Comparison of ENCODE assay signal across 2 cellular contexts in the genomic region with DNA sequence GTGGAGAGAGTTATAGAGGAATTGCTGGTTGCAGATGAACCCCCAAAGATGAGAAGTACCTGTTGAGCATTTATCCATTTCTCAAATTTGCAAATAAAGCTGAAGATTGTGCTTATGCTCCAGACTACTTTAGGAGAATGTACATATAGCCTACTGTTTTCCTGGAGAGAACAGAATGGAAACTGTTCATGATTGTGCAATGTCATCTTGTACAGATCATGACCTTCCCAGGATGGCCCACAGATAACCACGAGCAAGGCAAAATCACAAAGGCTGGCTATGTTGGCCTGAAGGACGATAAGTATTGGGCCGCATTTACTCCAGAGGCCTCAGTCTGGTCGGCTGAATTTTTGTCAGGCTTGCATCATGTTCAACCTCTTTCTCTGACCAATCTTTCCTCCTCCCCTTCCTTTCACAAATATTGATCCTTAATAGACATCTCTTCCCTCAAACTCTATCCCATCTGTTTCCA.
TF ChIP-seq lines count a peak whose summit lies in the region.

No MANE protein-coding gene starts in this region.

TF ChIP-seq in SK-N-SH, 30 proteins besides CTCF, POLR2A, EP300 and RAD21:
- TF ChIP-seq EZH2phosphoT487 (IDR thresholded peaks at IDR 0.05; ENCODE audit: borderline replicate concordance, low read depth): no peak
- TF ChIP-seq NFIC (IDR thresholded peaks at IDR 0.05; ENCODE audit: borderline replicate concordance): no peak
- TF ChIP-seq CHD2 (IDR thresholded peaks at IDR 0.05; ENCODE audit: low read length, partially characterized antibody): no peak
- TF ChIP-seq, protein P1, sequence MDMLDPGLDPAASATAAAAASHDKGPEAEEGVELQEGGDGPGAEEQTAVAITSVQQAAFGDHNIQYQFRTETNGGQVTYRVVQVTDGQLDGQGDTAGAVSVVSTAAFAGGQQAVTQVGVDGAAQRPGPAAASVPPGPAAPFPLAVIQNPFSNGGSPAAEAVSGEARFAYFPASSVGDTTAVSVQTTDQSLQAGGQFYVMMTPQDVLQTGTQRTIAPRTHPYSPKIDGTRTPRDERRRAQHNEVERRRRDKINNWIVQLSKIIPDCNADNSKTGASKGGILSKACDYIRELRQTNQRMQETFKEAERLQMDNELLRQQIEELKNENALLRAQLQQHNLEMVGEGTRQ (IDR thresholded peaks at IDR 0.05; ENCODE audit: borderline replicate concordance, low read depth, low read length): no peak
- TF ChIP-seq RFX5 (IDR thresholded peaks at IDR 0.05; ENCODE audit: low read length): no peak
- no peak for TF ChIP-seq POLR2AphosphoS5 (IDR thresholded peaks at IDR 0.05; ENCODE audit: low read depth, low read length)
- TF ChIP-seq YY1 (IDR thresholded peaks at IDR 0.05; ENCODE audit: low read depth): no peak
TF ChIP-seq in SK-N-SH: peak in this region for 0.

TF ChIP-seq in SK-N-SH treated with all-trans-retinoic acid at 6 μM for 48 hours, 23 proteins besides CTCF, POLR2A, EP300 and RAD21:
- no peak for TF ChIP-seq ZNF8 (CRISPR knock-in tag; IDR thresholded peaks at IDR 0.05)
- TF ChIP-seq, protein P2, sequence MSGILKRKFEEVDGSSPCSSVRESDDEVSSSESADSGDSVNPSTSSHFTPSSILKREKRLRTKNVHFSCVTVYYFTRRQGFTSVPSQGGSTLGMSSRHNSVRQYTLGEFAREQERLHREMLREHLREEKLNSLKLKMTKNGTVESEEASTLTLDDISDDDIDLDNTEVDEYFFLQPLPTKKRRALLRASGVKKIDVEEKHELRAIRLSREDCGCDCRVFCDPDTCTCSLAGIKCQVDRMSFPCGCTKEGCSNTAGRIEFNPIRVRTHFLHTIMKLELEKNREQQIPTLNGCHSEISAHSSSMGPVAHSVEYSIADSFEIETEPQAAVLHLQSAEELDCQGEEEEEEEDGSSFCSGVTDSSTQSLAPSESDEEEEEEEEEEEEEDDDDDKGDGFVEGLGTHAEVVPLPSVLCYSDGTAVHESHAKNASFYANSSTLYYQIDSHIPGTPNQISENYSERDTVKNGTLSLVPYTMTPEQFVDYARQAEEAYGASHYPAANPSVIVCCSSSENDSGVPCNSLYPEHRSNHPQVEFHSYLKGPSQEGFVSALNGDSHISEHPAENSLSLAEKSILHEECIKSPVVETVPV (CRISPR knock-in tag; IDR thresholded peaks at IDR 0.05): no peak
- no peak for TF ChIP-seq ZNF70 (CRISPR knock-in tag; IDR thresholded peaks at IDR 0.05)
- no peak for TF ChIP-seq GLIS3 (CRISPR knock-in tag; IDR thresholded peaks at IDR 0.05)
- TF ChIP-seq TCF4 (CRISPR knock-in tag; IDR thresholded peaks at IDR 0.05; ENCODE audit: borderline replicate concordance): no peak
- no peak for TF ChIP-seq BACH2 (CRISPR knock-in tag; IDR thresholded peaks at IDR 0.05; ENCODE audit: borderline replicate concordance)
- TF ChIP-seq, protein P3, sequence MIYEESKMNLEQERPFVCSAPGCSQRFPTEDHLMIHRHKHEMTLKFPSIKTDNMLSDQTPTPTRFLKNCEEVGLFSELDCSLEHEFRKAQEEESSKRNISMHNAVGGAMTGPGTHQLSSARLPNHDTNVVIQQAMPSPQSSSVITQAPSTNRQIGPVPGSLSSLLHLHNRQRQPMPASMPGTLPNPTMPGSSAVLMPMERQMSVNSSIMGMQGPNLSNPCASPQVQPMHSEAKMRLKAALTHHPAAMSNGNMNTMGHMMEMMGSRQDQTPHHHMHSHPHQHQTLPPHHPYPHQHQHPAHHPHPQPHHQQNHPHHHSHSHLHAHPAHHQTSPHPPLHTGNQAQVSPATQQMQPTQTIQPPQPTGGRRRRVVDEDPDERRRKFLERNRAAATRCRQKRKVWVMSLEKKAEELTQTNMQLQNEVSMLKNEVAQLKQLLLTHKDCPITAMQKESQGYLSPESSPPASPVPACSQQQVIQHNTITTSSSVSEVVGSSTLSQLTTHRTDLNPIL (CRISPR knock-in tag; IDR thresholded peaks at IDR 0.05; ENCODE audit: low read depth): no peak
- no peak for TF ChIP-seq CSDC2 (CRISPR knock-in tag; IDR thresholded peaks at IDR 0.05)
- TF ChIP-seq ZC3H10 (CRISPR knock-in tag; IDR thresholded peaks at IDR 0.05): no peak
- no peak for TF ChIP-seq ZFP30 (CRISPR knock-in tag; IDR thresholded peaks at IDR 0.05)
- no peak for TF ChIP-seq ISL1 (CRISPR knock-in tag; IDR thresholded peaks at IDR 0.05)
- no peak for TF ChIP-seq ZNF565 (CRISPR knock-in tag; conservative IDR thresholded peaks at IDR 0.05; ENCODE audit: low read depth)
- no peak for TF ChIP-seq TOX (CRISPR knock-in tag; IDR thresholded peaks at IDR 0.05; ENCODE audit: borderline replicate concordance)
- TF ChIP-seq ARNTL (CRISPR knock-in tag; IDR thresholded peaks at IDR 0.05; ENCODE audit: borderline replicate concordance, low read depth): no peak
- TF ChIP-seq, protein P4, sequence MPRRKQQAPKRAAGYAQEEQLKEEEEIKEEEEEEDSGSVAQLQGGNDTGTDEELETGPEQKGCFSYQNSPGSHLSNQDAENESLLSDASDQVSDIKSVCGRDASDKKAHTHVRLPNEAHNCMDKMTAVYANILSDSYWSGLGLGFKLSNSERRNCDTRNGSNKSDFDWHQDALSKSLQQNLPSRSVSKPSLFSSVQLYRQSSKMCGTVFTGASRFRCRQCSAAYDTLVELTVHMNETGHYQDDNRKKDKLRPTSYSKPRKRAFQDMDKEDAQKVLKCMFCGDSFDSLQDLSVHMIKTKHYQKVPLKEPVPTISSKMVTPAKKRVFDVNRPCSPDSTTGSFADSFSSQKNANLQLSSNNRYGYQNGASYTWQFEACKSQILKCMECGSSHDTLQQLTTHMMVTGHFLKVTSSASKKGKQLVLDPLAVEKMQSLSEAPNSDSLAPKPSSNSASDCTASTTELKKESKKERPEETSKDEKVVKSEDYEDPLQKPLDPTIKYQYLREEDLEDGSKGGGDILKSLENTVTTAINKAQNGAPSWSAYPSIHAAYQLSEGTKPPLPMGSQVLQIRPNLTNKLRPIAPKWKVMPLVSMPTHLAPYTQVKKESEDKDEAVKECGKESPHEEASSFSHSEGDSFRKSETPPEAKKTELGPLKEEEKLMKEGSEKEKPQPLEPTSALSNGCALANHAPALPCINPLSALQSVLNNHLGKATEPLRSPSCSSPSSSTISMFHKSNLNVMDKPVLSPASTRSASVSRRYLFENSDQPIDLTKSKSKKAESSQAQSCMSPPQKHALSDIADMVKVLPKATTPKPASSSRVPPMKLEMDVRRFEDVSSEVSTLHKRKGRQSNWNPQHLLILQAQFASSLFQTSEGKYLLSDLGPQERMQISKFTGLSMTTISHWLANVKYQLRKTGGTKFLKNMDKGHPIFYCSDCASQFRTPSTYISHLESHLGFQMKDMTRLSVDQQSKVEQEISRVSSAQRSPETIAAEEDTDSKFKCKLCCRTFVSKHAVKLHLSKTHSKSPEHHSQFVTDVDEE (CRISPR knock-in tag; IDR thresholded peaks at IDR 0.05): no peak
- no peak for TF ChIP-seq RARB (CRISPR knock-in tag; IDR thresholded peaks at IDR 0.05)
